Comparison of ENCODE assay signal across 22 cellular contexts in the genomic region with DNA sequence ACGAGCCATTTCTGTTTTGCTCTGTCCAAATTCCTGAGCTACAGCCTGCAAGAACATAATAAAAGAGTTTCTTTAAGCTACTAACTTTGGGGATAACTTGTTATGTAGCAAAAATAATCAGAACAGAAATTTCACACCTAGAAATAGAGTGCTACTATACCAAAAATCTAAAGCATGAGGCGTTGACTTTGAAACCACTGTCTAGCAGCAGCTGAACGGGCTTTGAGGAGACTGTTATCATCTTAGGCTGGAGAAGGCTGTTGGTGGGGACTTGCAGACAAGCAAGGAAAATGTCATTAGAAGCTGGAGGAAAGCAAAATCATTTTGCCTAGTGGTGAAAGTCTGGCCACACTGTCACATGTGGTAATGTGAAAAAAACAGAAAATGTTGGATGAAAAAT. TPM values are rescaled to one million over a fixed set of nuclear protein-coding genes. Genes with fewer than 3 reads are reported as not detected.
"Had no signal": no experiment of that assay in that cellular context is flagged by ENCODE, and none has a peak within 500 bp of the region (broad histone marks: within the 10 kb centered on the region; RNA-seq: fewer than 3 reads in every experiment).

No MANE protein-coding gene starts in this region.

- H3K36me3 ChIP-seq: SJSA1 had no signal

- H3K27me3 ChIP-seq: SJSA1 had no signal

- H3K4me3 ChIP-seq: SJSA1, SK-N-MC had no signal

- H3K4me2 ChIP-seq: KMS-11 had no signal

- H3K9me3 ChIP-seq: SJSA1 had no signal

- H3K9ac ChIP-seq: KMS-11 had no signal

- DNase-seq: Kasumi-1, MM.1S, NCI-H1092 treated with DMSO at 0.1 percent for 48 hours, NCI-H1436, NCI-H187, NCI-H2029, NCI-H2081 treated with DMSO at 0.1 percent for 48 hours, NCI-H2171, NCI-H226, NCI-H446, NCI-H510A, NCI-H524 treated with DMSO at 0.1 percent for 48 hours, NCI-H69, NCI-H774, Right ventricle myocardium superior, RPMI8226, SIG-M5 had no signal

- H3K27ac ChIP-seq: KMS-11, SJSA1, SK-N-MC had no signal

RNA-seq across cellular contexts. Expression of a gene that starts 48.4 kb away (rescaled TPM):
- total RNA-seq: HT-29, M059J had no signal
